ENCODE assay signal across 8 cellular contexts in genomic region chr1:226634156-226634588, GRCh38.
DNase-seq lines count a peak whose midpoint lies in the region; ATAC-seq and TF ChIP-seq lines count a peak whose summit lies in the region.

No MANE protein-coding gene starts in this region.

- 7% methylated on average over 7 of the region's 7 CpGs for WGBS in mammary epithelial cell (ENCODE audit: low coverage, missing lambda C conversion rate)

- no peaks in the 10 kb centered on the region for H3K9me3 ChIP-seq in mammary epithelial cell (replicated peaks; ENCODE audit: insufficient read depth, low read length)

- H3K4me1 ChIP-seq in mammary epithelial cell (ENCODE audit: insufficient read depth, low read length) = peaks cover 7% of the 10 kb centered on the region

- no peaks in the 10 kb centered on the region for H3K36me3 ChIP-seq in mammary epithelial cell (ENCODE audit: insufficient read depth, low read length)

- intact Hi-C loops in mammary epithelial cell (cut with micrococcal nuclease) = loop anchor here (1.0 to 2.0 kb wide), 5 partner anchors 75 to 803 kb away; no protein-coding TSS in a partner anchor

- peak; percentile 73 to 96 for TF ChIP-seq CTCF in mammary epithelial cell (conservative IDR thresholded peaks at IDR 0.05 in 1 of 2, IDR thresholded peaks at IDR 0.05 in 1 of 2; ENCODE audit: extremely low read depth in 1 of 2, insufficient read depth in 1 of 2, low read depth in 1 of 2, low read length in 2 of 2)

- no peak overlapping the region for H3K9ac ChIP-seq in mammary epithelial cell (ENCODE audit: insufficient read depth, low read length)

- in situ Hi-C loops in mammary epithelial cell (cut with MboI; ENCODE audit: low sequenced_read_pairs in 2 of 2) = no loop called here

- no peaks in the 10 kb centered on the region for H3K79me2 ChIP-seq in mammary epithelial cell (ENCODE audit: insufficient read depth, low read length)

- no peak overlapping the region for H3K4me2 ChIP-seq in mammary epithelial cell (ENCODE audit: insufficient read depth, low read depth, low read length)

- no peaks in the 10 kb centered on the region for H3K27me3 ChIP-seq in mammary epithelial cell (ENCODE audit: insufficient read depth, low read length)
- H3K27me3 ChIP-seq in layer of hippocampus (ENCODE audit: control insufficient read depth, insufficient read depth, low read length) = no peaks in the 10 kb centered on the region

- no peak overlapping the region for H2AFZ ChIP-seq in mammary epithelial cell (ENCODE audit: low read depth, low read length)

- H3K27ac ChIP-seq in mammary epithelial cell (ENCODE audit: insufficient read depth, low read depth, low read length) (no peak overlapping the region), layer of hippocampus (ENCODE audit: low read depth, low read length) (peak overlapping the region; percentile 52)

- CTCF ChIA-PET in mammary epithelial cell (lab: Charles Lee; ENCODE audit: low non-redundant PET) = interaction anchor here (0.7 kb wide), 1 partner anchor 194 kb away, joined by 4 read pairs; no protein-coding TSS in a partner anchor

- DNase-seq in NCI-H1417 (lab: John Stamatoyannopoulos, UW) = peak; percentile 33 to 74 (median 49)
- no peak for DNase-seq in NCI-H1417 treated with DMSO at 0.1 percent for 48 hours (lab: John Stamatoyannopoulos, UW)
- DNase-seq in NCI-H1436 (lab: John Stamatoyannopoulos, UW) = peak; percentile 80
- DNase-seq in activated CD4-positive, CD25-positive, alpha-beta regulatory T cell (lab: John Stamatoyannopoulos, UW) = peak; percentile 66 to 82 (median 78)
- peak; percentile 32 for DNase-seq in mammary epithelial cell
- DNase-seq in stimulated activated CD4-positive, alpha-beta T cell treated with anti-CD3 and anti-CD28 coated beads, Interleukin-2, amount 100 ng/mL, for 48 hours = peak; percentile 77 to 84

- ATAC-seq in HG02610 (IDR thresholded peaks at IDR 0.05; ENCODE audit: unreplicated experiment) = peak; percentile 62

- H3K4me3 ChIP-seq in mammary epithelial cell (replicated peaks in 1 of 3; ENCODE audit: insufficient read depth in 1 of 3, low read depth in 2 of 3, low read length in 3 of 3) = no peak overlapping the region

- no peaks in the 10 kb centered on the region for H4K20me1 ChIP-seq in mammary epithelial cell (ENCODE audit: insufficient read depth, low read length)

- BruUV-seq in mammary epithelial cell (replicated peaks; lab: Mats Ljungman, UMichigan) = no TSS peak

- dilution Hi-C loops in mammary epithelial cell (cut with HindIII; ENCODE audit: low sequenced_read_pairs) = loop anchor here (5.0 to 10.0 kb wide), 2 partner anchors 173 to 211 kb away; no protein-coding TSS in a partner anchor
